Comparison of ENCODE assay signal across 1 cellular context in the genomic region with DNA sequence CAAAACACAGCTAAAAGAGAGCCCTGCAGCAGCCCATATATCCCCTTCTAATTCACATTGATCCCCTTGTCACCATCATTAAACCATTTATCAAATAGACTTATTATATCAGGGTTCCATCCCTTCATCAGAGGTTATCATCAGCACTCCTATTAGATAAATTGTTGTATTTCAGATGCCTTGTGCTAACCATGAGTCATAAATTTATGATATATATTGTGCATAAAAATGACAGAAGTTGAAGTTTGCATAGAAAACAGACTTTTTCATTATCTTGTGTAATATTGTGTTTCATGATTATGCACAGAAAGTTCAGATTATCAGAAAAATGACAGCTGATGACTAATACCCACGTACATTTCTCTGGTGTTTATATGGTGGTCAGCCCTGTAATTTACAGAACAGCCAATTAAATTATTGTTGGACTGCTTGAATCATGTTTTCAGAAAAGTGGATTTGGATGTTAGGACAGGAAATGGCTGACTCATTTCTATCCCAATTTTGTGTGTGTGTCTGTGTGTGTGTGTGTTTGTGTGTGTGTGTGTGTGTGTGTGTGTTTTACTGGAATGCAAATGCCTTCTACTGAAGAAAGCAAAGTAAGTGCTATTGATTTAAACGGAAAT.
TF ChIP-seq lines count a peak whose summit lies in the region.

No MANE protein-coding gene starts in this region.

TF ChIP-seq in SK-N-SH treated with all-trans-retinoic acid at 6 μM for 48 hours, 23 proteins besides CTCF, POLR2A, EP300 and RAD21 (continued from another document):
- TF ChIP-seq, protein P1, sequence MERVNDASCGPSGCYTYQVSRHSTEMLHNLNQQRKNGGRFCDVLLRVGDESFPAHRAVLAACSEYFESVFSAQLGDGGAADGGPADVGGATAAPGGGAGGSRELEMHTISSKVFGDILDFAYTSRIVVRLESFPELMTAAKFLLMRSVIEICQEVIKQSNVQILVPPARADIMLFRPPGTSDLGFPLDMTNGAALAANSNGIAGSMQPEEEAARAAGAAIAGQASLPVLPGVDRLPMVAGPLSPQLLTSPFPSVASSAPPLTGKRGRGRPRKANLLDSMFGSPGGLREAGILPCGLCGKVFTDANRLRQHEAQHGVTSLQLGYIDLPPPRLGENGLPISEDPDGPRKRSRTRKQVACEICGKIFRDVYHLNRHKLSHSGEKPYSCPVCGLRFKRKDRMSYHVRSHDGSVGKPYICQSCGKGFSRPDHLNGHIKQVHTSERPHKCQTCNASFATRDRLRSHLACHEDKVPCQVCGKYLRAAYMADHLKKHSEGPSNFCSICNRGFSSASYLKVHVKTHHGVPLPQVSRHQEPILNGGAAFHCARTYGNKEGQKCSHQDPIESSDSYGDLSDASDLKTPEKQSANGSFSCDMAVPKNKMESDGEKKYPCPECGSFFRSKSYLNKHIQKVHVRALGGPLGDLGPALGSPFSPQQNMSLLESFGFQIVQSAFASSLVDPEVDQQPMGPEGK (CRISPR knock-in tag; IDR thresholded peaks at IDR 0.05; ENCODE audit: borderline replicate concordance): peak; percentile 88; the same call in 1 of the 2 replicates
- no peak for TF ChIP-seq OSR1 (CRISPR knock-in tag; IDR thresholded peaks at IDR 0.05)
- no peak for TF ChIP-seq CSDC2 (CRISPR knock-in tag; IDR thresholded peaks at IDR 0.05)
